Comparison of ENCODE assay signal across 14 cellular contexts in genomic region chr2:201965550-201965949, GRCh38.
A peak's percentile ranks its signal among the peaks of the same experiment; 100 is the strongest.
DNase-seq lines count a peak whose midpoint lies in the region; ATAC-seq and TF ChIP-seq lines count a peak whose summit lies in the region.
"Had no signal": no experiment of that assay in that cellular context is flagged by ENCODE, and none has a peak within 500 bp of the region (broad histone marks: within the 10 kb centered on the region; RNA-seq: fewer than 3 reads in every experiment).

No MANE protein-coding gene starts in this region.

- H3K36me3 ChIP-seq in HCT116 (ENCODE audit: control insufficient read depth in 1 of 2, insufficient read depth in 2 of 2, low read length in 2 of 2) (no peaks in the 10 kb centered on the region), PC-3 (ENCODE audit: low read depth, low read length) (no peaks in the 10 kb centered on the region)

- no peak overlapping the region for H2AFZ ChIP-seq in HCT116 (ENCODE audit: low read depth, low read length, poor library complexity, severe bottlenecking)
- H2AFZ ChIP-seq in PC-3 (ENCODE audit: low read length), result no peak overlapping the region

- TF ChIP-seq CTCF in C4-2B (conservative IDR thresholded peaks at IDR 0.05) (no peak), HCT116 (IDR thresholded peaks at IDR 0.05 in 2 of 3, conservative IDR thresholded peaks at IDR 0.05 in 1 of 3; ENCODE audit: borderline replicate concordance in 1 of 3, insufficient read depth in 1 of 3, low read depth in 2 of 3, low read length in 2 of 3) (peak in 2 of 3 experiments; percentile 29 to 34; a peak in 3 of 6 replicates), PC-3 (conservative IDR thresholded peaks at IDR 0.05; ENCODE audit: low read depth, low read length) (peak; percentile 46; the same call in 1 of the 2 replicates), fibroblast of the aortic adventitia (IDR thresholded peaks at IDR 0.05; ENCODE audit: insufficient read depth, low read length) (peak; percentile 5), coronary artery (IDR thresholded peaks at IDR 0.05) (no peak)

- ATAC-seq in HCT116 (peak; percentile 73), PC-3 (peak; percentile 59; the same call in 1 of the 2 replicates)

- H3K4me3 Mint-ChIP-seq in activated CD4-positive, alpha-beta memory T cell treated with anti-CD3 and anti-CD28 coated beads for 36 hours, result no peak overlapping the region
- H3K4me3 Mint-ChIP-seq: activated CD8-positive, alpha-beta T cell treated with anti-CD3 and anti-CD28 coated beads, Interleukin-2, amount 10 ng/mL, durations not matched to agents 7 days and 5 days; nephron had no signal

- TF ChIP-seq POLR2A in HCT116 (IDR thresholded peaks at IDR 0.05; ENCODE audit: borderline replicate concordance, extremely low read depth, insufficient read depth, insufficient read length), result no peak

- H3K27me3 ChIP-seq in HCT116 (ENCODE audit: insufficient read depth, low read length) (no peaks in the 10 kb centered on the region), PC-3 (ENCODE audit: low read length) (no peaks in the 10 kb centered on the region)

- H3K9me3 Mint-ChIP-seq in activated CD4-positive, alpha-beta memory T cell treated with anti-CD3 and anti-CD28 coated beads for 36 hours, result no peaks in the 10 kb centered on the region
- H3K9me3 Mint-ChIP-seq: CD4-positive, CD25-positive, alpha-beta regulatory T cell; nephron had no signal

- H3K36me3 Mint-ChIP-seq in activated CD4-positive, alpha-beta memory T cell treated with anti-CD3 and anti-CD28 coated beads for 36 hours, result no peaks in the 10 kb centered on the region
- H3K36me3 Mint-ChIP-seq: CD4-positive, CD25-positive, alpha-beta regulatory T cell had no signal

- H3K9ac ChIP-seq in HCT116 (ENCODE audit: low read length) (no peak overlapping the region), PC-3 (ENCODE audit: low read length) (no peak overlapping the region)
- H3K9ac ChIP-seq: KMS-11 had no signal

- CTCF ChIA-PET in HCT116 (lab: Charles Lee), result no interaction called here
- CTCF ChIA-PET in PC-3 (lab: Charles Lee), result no interaction called here
- CTCF ChIA-PET in activated CD4-positive, alpha-beta memory T cell treated with anti-CD3 and anti-CD28 coated beads for 36 hours (lab: Charles Lee), result no interaction called here

- H3K4me1 ChIP-seq in HCT116 (ENCODE audit: control insufficient read depth in 1 of 2, insufficient read depth in 2 of 2, low read length in 2 of 2), result no peaks in the 10 kb centered on the region
- no peaks in the 10 kb centered on the region; the same call in 1 of the 2 replicates for H3K4me1 ChIP-seq in PC-3 (ENCODE audit: insufficient read depth, low read length)

- H3K4me3 ChIP-seq in HCT116 (replicated peaks in 1 of 2; ENCODE audit: low read depth in 1 of 2, low read length in 2 of 2) (no peak overlapping the region), PC-3 (ENCODE audit: low read length) (no peak overlapping the region), fibroblast of the aortic adventitia (ENCODE audit: low read depth, low read length) (no peak overlapping the region), coronary artery (no peak overlapping the region)

- no peak for DNase-seq in HCT116 (ENCODE audit: low read depth, low spot score)
- peak; percentile 28 for DNase-seq in PC-3
- no peak for DNase-seq in fibroblast of the aortic adventitia (ENCODE audit: low read depth)
- no peak for DNase-seq in activated CD4-positive, alpha-beta memory T cell treated with anti-CD3 and anti-CD28 coated beads for 36 hours
- no peak for DNase-seq in activated CD8-positive, alpha-beta memory T cell treated with anti-CD3 and anti-CD28 coated beads, Interleukin-2, amount 50 U/mL, for 4 hours
- DNase-seq in coronary artery (ENCODE audit: low spot score), result no peak
- DNase-seq: activated CD8-positive, alpha-beta T cell treated with anti-CD3 and anti-CD28 coated beads, Interleukin-2, amount 10 ng/mL, durations not matched to agents 7 days and 5 days; activated effector memory CD4-positive, alpha-beta T cell treated with anti-CD3 and anti-CD28 coated beads, Interleukin-2, amount 50 U/mL, for 16 hours; CD4-positive, CD25-positive, alpha-beta regulatory T cell; foreskin melanocyte; NCI-H187 had no signal

- TF ChIP-seq RAD21 in HCT116 (IDR thresholded peaks at IDR 0.05; ENCODE audit: low read depth), result peak; percentile 64

- POLR2A ChIA-PET in HCT116 (lab: Charles Lee) (no interaction called here), PC-3 (lab: Charles Lee; ENCODE audit: unreplicated experiment) (interaction anchor here (0.6 kb wide), 1 partner anchor 26 kb away, joined by 6 read pairs; no protein-coding TSS in a partner anchor)
- POLR2A ChIA-PET in activated CD4-positive, alpha-beta memory T cell treated with anti-CD3 and anti-CD28 coated beads for 36 hours (lab: Charles Lee), result no interaction called here

- no TSS peak for BruUV-seq in HCT116 (replicated peaks; lab: Mats Ljungman, UMichigan)
- no TSS peak for BruUV-seq in PC-3 (replicated peaks; lab: Mats Ljungman, UMichigan)

- no peaks in the 10 kb centered on the region for H4K20me1 ChIP-seq in HCT116 (ENCODE audit: insufficient read depth)
- H4K20me1 ChIP-seq in PC-3 (ENCODE audit: low read length), result no peaks in the 10 kb centered on the region

- no peaks in the 10 kb centered on the region for H3K9me2 ChIP-seq in HCT116 (ENCODE audit: insufficient read depth)
- H3K9me2 ChIP-seq in PC-3 (replicated peaks; ENCODE audit: low read length), result 0 out of 2 replicates have a peak, but pooled peaks cover 5% of the 10 kb centered on the region

- no peak overlapping the region for H3K4me2 ChIP-seq in HCT116 (ENCODE audit: low read length)
- H3K4me2 ChIP-seq in PC-3 (ENCODE audit: low read length), result no peak overlapping the region
- H3K4me2 ChIP-seq: KMS-11 had no signal

- no peaks in the 10 kb centered on the region for H3K27me3 Mint-ChIP-seq in activated CD4-positive, alpha-beta memory T cell treated with anti-CD3 and anti-CD28 coated beads for 36 hours
- H3K27me3 Mint-ChIP-seq: CD4-positive, CD25-positive, alpha-beta regulatory T cell had no signal

- no peak overlapping the region for H3K27ac Mint-ChIP-seq in activated CD4-positive, alpha-beta memory T cell treated with anti-CD3 and anti-CD28 coated beads for 36 hours

- RAD21 ChIA-PET in HCT116 (lab: Charles Lee; ENCODE audit: low non-redundant PET in 1 of 2, low total read pairs in 2 of 2, uncharacterized antibody in 2 of 2, unreplicated experiment in 2 of 2), result no interaction called here

- H3K79me2 ChIP-seq in HCT116 (ENCODE audit: insufficient read depth, low read length) (no peaks in the 10 kb centered on the region), PC-3 (ENCODE audit: low read length) (no peaks in the 10 kb centered on the region)

- peak overlapping the region; percentile 28; the same call in 1 of the 2 replicates for H3K27ac ChIP-seq in C4-2B
- H3K27ac ChIP-seq in HCT116 (ENCODE audit: low read depth, low read length), result no peak overlapping the region
- no peak overlapping the region for H3K27ac ChIP-seq in PC-3 (ENCODE audit: low read length)
- no peak overlapping the region for H3K27ac ChIP-seq in coronary artery
- H3K27ac ChIP-seq: KMS-11 had no signal

- no peaks in the 10 kb centered on the region for H3F3A ChIP-seq in PC-3 (ENCODE audit: low read length, unreplicated experiment)

- no peaks in the 10 kb centered on the region for H3K4me1 Mint-ChIP-seq in activated CD4-positive, alpha-beta memory T cell treated with anti-CD3 and anti-CD28 coated beads for 36 hours (ENCODE audit: low read depth)

- intact Hi-C loops in HCT116 (cut with micrococcal nuclease) (loop anchor here (1.0 kb wide), 1 partner anchor 213 kb away; no protein-coding TSS in a partner anchor), PC-3 (cut with micrococcal nuclease) (loop anchor here (5.0 to 10.0 kb wide), 2 partner anchors 89 to 212 kb away; no protein-coding TSS in a partner anchor)
- intact Hi-C loops in activated CD4-positive, alpha-beta memory T cell treated with anti-CD3 and anti-CD28 coated beads for 36 hours (cut with micrococcal nuclease), result no loop called here

- H3K9me3 ChIP-seq in HCT116 (ENCODE audit: control insufficient read depth in 1 of 2, insufficient read depth in 1 of 2, low read depth in 1 of 2, low read length in 2 of 2) (no peaks in the 10 kb centered on the region), PC-3 (ENCODE audit: low read length) (no peaks in the 10 kb centered on the region)

TF ChIP-seq in HCT116, 20 proteins besides CTCF, POLR2A, EP300 and RAD21 (continues in another document):
- TF ChIP-seq EZH2phosphoT487 (IDR thresholded peaks at IDR 0.05; ENCODE audit: borderline replicate concordance) (no peak), ZNF274 (IDR thresholded peaks at IDR 0.05; ENCODE audit: low read depth, low read length) (no peak), POLR2AphosphoS5 (IDR thresholded peaks at IDR 0.05; ENCODE audit: low read depth, low read length) (no peak), ELF1 (IDR thresholded peaks at IDR 0.05; ENCODE audit: borderline replicate concordance, low read depth) (no peak), SRF (IDR thresholded peaks at IDR 0.05; ENCODE audit: low read depth) (no peak), TCF7L2 (IDR thresholded peaks at IDR 0.05; ENCODE audit: borderline replicate concordance, extremely low read depth, insufficient read depth, insufficient read length) (no peak), ZBTB33 (IDR thresholded peaks at IDR 0.05; ENCODE audit: extremely low read depth, insufficient replicate concordance, low read length) (no peak), ATF3 (IDR thresholded peaks at IDR 0.05) (no peak), SP1 (IDR thresholded peaks at IDR 0.05; ENCODE audit: low read depth) (no peak), CEBPB (IDR thresholded peaks at IDR 0.05; ENCODE audit: low read depth) (no peak), FOSL1 (IDR thresholded peaks at IDR 0.05; ENCODE audit: low read depth) (no peak), CBX3 (IDR thresholded peaks at IDR 0.05; ENCODE audit: low read depth) (no peak)

Comparison
In these comparisons a context has a peak if more than half of its experiments do, and no peak if none do; other contexts are left out.
1. CTCF ChIP-seq: peak in HCT116 (2 of 3), PC-3 (single experiment) and fibroblast of the aortic adventitia (single experiment); none in C4-2B (single experiment) and coronary artery (single experiment).